21 cellular contexts compared by ENCODE assay signal in the genomic region with DNA sequence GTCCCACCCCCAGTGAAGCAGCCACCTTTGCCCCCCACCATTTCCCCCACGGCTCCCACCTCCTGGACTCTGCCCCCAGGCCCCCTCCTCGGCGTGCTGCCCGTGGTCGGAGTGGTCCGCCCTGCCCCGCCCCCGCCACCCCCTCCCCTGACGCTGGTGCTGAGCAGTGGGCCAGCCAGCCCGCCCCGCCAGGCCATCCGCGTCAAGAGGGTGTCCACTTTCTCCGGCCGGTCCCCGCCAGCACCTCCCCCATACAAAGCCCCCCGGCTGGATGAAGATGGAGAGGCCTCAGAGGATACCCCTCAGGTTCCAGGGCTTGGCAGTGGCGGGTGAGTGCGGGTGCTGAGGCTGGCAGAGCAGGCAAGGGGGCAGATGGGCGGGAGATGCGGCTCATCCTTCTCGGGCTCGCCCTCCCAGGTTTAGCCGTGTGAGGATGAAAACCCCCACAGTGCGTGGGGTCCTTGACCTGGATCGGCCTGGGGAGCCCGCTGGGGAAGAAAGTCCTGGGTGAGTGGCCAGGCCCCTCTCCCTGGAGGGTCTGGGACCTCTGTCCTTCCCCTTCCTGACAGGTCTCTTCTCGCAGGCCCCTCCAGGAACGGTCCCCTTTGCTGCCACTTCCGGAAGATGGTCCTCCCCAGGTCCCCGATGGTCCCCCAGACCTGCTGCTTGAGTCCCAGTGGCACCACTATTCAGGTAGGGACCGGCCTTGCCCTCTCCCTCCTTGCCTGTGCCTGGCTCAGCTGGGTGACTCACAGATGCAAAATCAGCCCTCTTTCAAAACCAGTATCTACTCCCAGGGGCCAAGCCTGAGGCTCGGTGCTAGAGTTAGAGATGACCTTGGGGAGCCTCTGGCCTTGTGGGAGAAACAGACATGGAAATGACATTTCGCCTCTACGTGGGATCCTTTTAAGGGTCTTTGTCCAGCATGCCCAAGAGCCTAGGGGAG. TPM values are rescaled to one million over a fixed set of nuclear protein-coding genes. Genes with fewer than 3 reads are reported as not detected.
A peak's percentile ranks its signal among the peaks of the same experiment; 100 is the strongest.
DNase-seq lines count a peak whose midpoint lies in the region; ATAC-seq and TF ChIP-seq lines count a peak whose summit lies in the region.
"Had no signal": no experiment of that assay in that cellular context is flagged by ENCODE, and none has a peak within 500 bp of the region (broad histone marks: within the 10 kb centered on the region; RNA-seq: fewer than 3 reads in every experiment).

No MANE protein-coding gene starts in this region.

- H3K4me2 ChIP-seq in BLaER1 (no peak overlapping the region), mesendoderm (ENCODE audit: low read length) (no peak overlapping the region)
- H3K4me2 ChIP-seq: PC-9 had no signal

- ATAC-seq in activated B cell treated with CpG ODN at 0.5 μM for 24 hours (ENCODE audit: low read depth) = peak; percentile 63
- ATAC-seq in left colon = no peak
- ATAC-seq: lower lobe of right lung had no signal

- H3K36me3 Mint-ChIP-seq in CD4-positive, alpha-beta memory T cell = peaks cover 37 to 69% of the 10 kb centered on the region in 2 donors
- peaks cover 85% of the 10 kb centered on the region for H3K36me3 Mint-ChIP-seq in activated B cell treated with CpG ODN at 0.5 μM for 24 hours (ENCODE audit: low read depth)
- peaks cover 78 to 97% of the 10 kb centered on the region in 2 donors for H3K36me3 Mint-ChIP-seq in CD14-positive monocyte

- no peaks in the 10 kb centered on the region for H3K79me1 ChIP-seq in mesendoderm (ENCODE audit: low read length)

- H3K56ac ChIP-seq in mesendoderm (ENCODE audit: low read length) = no peak overlapping the region

- no peak overlapping the region for H2AK5ac ChIP-seq in mesendoderm (ENCODE audit: low read length)

- intact Hi-C loops in CD4-positive, alpha-beta memory T cell (cut with micrococcal nuclease) = no loop called here
- intact Hi-C loops in activated B cell treated with CpG ODN at 0.5 μM for 24 hours (cut with micrococcal nuclease) (no loop called here), CD14-positive monocyte (cut with micrococcal nuclease) (no loop called here), left colon (cut with DNase I, micrococcal nuclease) (no loop called here)

- no peak overlapping the region for H4K8ac ChIP-seq in mesendoderm (ENCODE audit: low read depth, low read length)

- H3K4me1 ChIP-seq in BLaER1 = peaks cover 25% of the 10 kb centered on the region
- peaks cover 15% of the 10 kb centered on the region for H3K4me1 ChIP-seq in CD4-positive, alpha-beta memory T cell (ENCODE audit: insufficient read depth, low read length)
- H3K4me1 ChIP-seq in mesendoderm (ENCODE audit: control insufficient read depth, low read depth, low read length) = no peaks in the 10 kb centered on the region
- no peaks in the 10 kb centered on the region for H3K4me1 ChIP-seq in HAP-1
- H3K4me1 ChIP-seq: lower lobe of right lung, parathyroid adenoma had no signal

- H3K27ac Mint-ChIP-seq in CD4-positive, alpha-beta memory T cell = peak overlapping the region in 5 of 7 donors; percentile 42 to 75 (median 52)
- H3K27ac Mint-ChIP-seq in activated B cell treated with CpG ODN at 0.5 μM for 24 hours = peak overlapping the region; percentile 61
- peak overlapping the region in 2 of 7 donors; percentile 36 to 47 for H3K27ac Mint-ChIP-seq in CD14-positive monocyte

- CTCF ChIA-PET in CD4-positive, alpha-beta memory T cell (lab: Charles Lee; ENCODE audit: partially characterized antibody) = no interaction called here
- CTCF ChIA-PET in activated B cell treated with CpG ODN at 0.5 μM for 24 hours (lab: Charles Lee) = no interaction called here

- TF ChIP-seq CTCF in activated B cell treated with CpG ODN at 0.5 μM for 24 hours (IDR thresholded peaks at IDR 0.05) (no peak), CD14-positive monocyte (IDR thresholded peaks at IDR 0.05) (no peak)

- H2BK120ac ChIP-seq in mesendoderm (ENCODE audit: low read depth, low read length) = no peak overlapping the region

- H2BK15ac ChIP-seq in mesendoderm (replicated peaks; ENCODE audit: low read depth) = no peak overlapping the region

- peaks cover 6 to 26% (median 19%) of the 10 kb centered on the region in 4 donors for H3K4me1 Mint-ChIP-seq in CD4-positive, alpha-beta memory T cell
- H3K4me1 Mint-ChIP-seq in activated B cell treated with CpG ODN at 0.5 μM for 24 hours = peaks cover 24% of the 10 kb centered on the region
- H3K4me1 Mint-ChIP-seq in CD14-positive monocyte = no peaks in the 10 kb centered on the region
- H3K4me1 Mint-ChIP-seq: immature natural killer cell had no signal

- no peak overlapping the region for H3K23ac ChIP-seq in mesendoderm (ENCODE audit: low read length)

- DNase-seq in CD4-positive, alpha-beta memory T cell = peak in 1 of 5 donors; percentile 25
- DNase-seq in activated B cell treated with CpG ODN at 0.5 μM for 24 hours (no peak), iPS-NIHi11 (ENCODE audit: low spot score) (peak; percentile 11), mesendoderm (no peak), CD14-positive monocyte (ENCODE audit: low spot score) (no peak), HAP-1 (ENCODE audit: low spot score in 2 of 2) (no peak), left colon (no peak)
- DNase-seq: activated CD4-positive, CD25-positive, alpha-beta regulatory T cell treated with anti-CD3 and anti-CD28 coated beads, Interleukin-2, amount 50 U/mL, for 72 hours; AML-193; DMS 273 treated with DMSO at 0.1 percent for 48 hours; GDM1; head of caudate nucleus; immature natural killer cell; lower lobe of right lung; MV-4-11; NCI-H187; NCI-H226; PC-9 had no signal

- H3K36me3 ChIP-seq in BLaER1 = peaks cover 98% of the 10 kb centered on the region
- H3K36me3 ChIP-seq in CD4-positive, alpha-beta memory T cell (ENCODE audit: insufficient read depth, low read length) = peaks cover 64% of the 10 kb centered on the region
- H3K36me3 ChIP-seq in mesendoderm (ENCODE audit: control insufficient read depth, insufficient read depth, low read length) = peaks cover 20% of the 10 kb centered on the region
- peaks cover 95% of the 10 kb centered on the region for H3K36me3 ChIP-seq in HAP-1 (replicated peaks)

- no peaks in the 10 kb centered on the region for H3K27me3 ChIP-seq in BLaER1
- no peaks in the 10 kb centered on the region for H3K27me3 ChIP-seq in CD4-positive, alpha-beta memory T cell (ENCODE audit: insufficient read depth, low read length)
- H3K27me3 ChIP-seq in mesendoderm (ENCODE audit: insufficient read depth, low read length, poor library complexity) = no peaks in the 10 kb centered on the region
- H3K27me3 ChIP-seq in HAP-1 (ENCODE audit: low read depth) = no peaks in the 10 kb centered on the region

- WGBS in mesendoderm (ENCODE audit: extremely low coverage, insufficient coverage, low lambda C conversion rate) = no CpG with 5 or more reads among the region's 35 CpGs

- no peak overlapping the region for H4K5ac ChIP-seq in mesendoderm (ENCODE audit: low read length)

- POLR2A ChIA-PET in CD4-positive, alpha-beta memory T cell (lab: Charles Lee; ENCODE audit: partially characterized antibody) = interaction anchor here (0.6 to 4.2 kb wide), 4 partner anchors 11 to 71 kb away, joined by 3 to 13 read pairs (median 3); partner anchors contain the start of genes LIN37, PSENEN and U2AF1L4
- POLR2A ChIA-PET in activated B cell treated with CpG ODN at 0.5 μM for 24 hours (lab: Charles Lee) = interaction anchor here (1.3 to 1.5 kb wide), 2 partner anchors 7 to 14 kb away, joined by 3 to 5 read pairs; partner anchors contain the start of gene LIN37

- no peak overlapping the region for H3K18ac ChIP-seq in mesendoderm (ENCODE audit: low read length)

- no peaks in the 10 kb centered on the region for H3K27me3 Mint-ChIP-seq in CD4-positive, alpha-beta memory T cell
- H3K27me3 Mint-ChIP-seq in activated B cell treated with CpG ODN at 0.5 μM for 24 hours (no peaks in the 10 kb centered on the region), CD14-positive monocyte (ENCODE audit: low read depth in 3 of 3) (peaks cover 0 to 3% (median 0%) of the 10 kb centered on the region in 3 donors)

- H3K4ac ChIP-seq in mesendoderm (ENCODE audit: low read depth, low read length) = no peak overlapping the region

- H3K9me3 Mint-ChIP-seq in CD4-positive, alpha-beta memory T cell = no peaks in the 10 kb centered on the region
- H3K9me3 Mint-ChIP-seq in activated B cell treated with CpG ODN at 0.5 μM for 24 hours = no peaks in the 10 kb centered on the region
- no peaks in the 10 kb centered on the region for H3K9me3 Mint-ChIP-seq in CD14-positive monocyte
- H3K9me3 Mint-ChIP-seq: immature natural killer cell; T-helper 2 cell treated with Interferon-gamma antibody and Interleukin-4, amounts not matched to agents 5 μg/mL and 100 μg/mL, for 36 hours had no signal

- no peak overlapping the region for H3K4me3 Mint-ChIP-seq in CD4-positive, alpha-beta memory T cell
- H3K4me3 Mint-ChIP-seq in activated B cell treated with CpG ODN at 0.5 μM for 24 hours = no peak overlapping the region
- no peak overlapping the region for H3K4me3 Mint-ChIP-seq in CD14-positive monocyte
- H3K4me3 Mint-ChIP-seq: immature natural killer cell; T-helper 2 cell treated with Interferon-gamma antibody and Interleukin-4, amounts not matched to agents 5 μg/mL and 100 μg/mL, for 36 hours had no signal

- H3K9ac ChIP-seq in BLaER1 (0 out of 2 replicates have a peak overlapping the region, but pooled peaks have one; percentile 29), mesendoderm (ENCODE audit: low read length) (no peak overlapping the region)
- H3K9ac ChIP-seq: parathyroid adenoma had no signal

- no peak overlapping the region for H2BK5ac ChIP-seq in mesendoderm (ENCODE audit: low read length)

- H3K79me2 ChIP-seq in mesendoderm (ENCODE audit: control insufficient read depth, insufficient read depth, low read length) = no peaks in the 10 kb centered on the region

- in situ Hi-C loops in HAP-1 (cut with MboI; ENCODE audit: low sequenced_read_pairs) = no loop called here

- peaks cover 89% of the 10 kb centered on the region for H4K20me1 ChIP-seq in BLaER1

- H3K9me3 ChIP-seq in BLaER1 (no peaks in the 10 kb centered on the region), HAP-1 (no peaks in the 10 kb centered on the region)
- no peaks in the 10 kb centered on the region for H3K9me3 ChIP-seq in CD4-positive, alpha-beta memory T cell (ENCODE audit: control insufficient read depth in 1 of 2, low read length in 2 of 2)
- H3K9me3 ChIP-seq: lower lobe of right lung had no signal

- H3K27ac ChIP-seq in BLaER1 = no peak overlapping the region
- no peak overlapping the region for H3K27ac ChIP-seq in CD4-positive, alpha-beta memory T cell (ENCODE audit: low read depth, low read length)
- H3K27ac ChIP-seq in mesendoderm (ENCODE audit: low read depth, low read length) = no peak overlapping the region
- H3K27ac ChIP-seq: lower lobe of right lung, parathyroid adenoma, PC-9 had no signal

- H3K4me3 ChIP-seq in BLaER1 (no peak overlapping the region), mesendoderm (ENCODE audit: low read length) (no peak overlapping the region), HAP-1 (no peak overlapping the region)
- no peak overlapping the region for H3K4me3 ChIP-seq in CD4-positive, alpha-beta memory T cell (ENCODE audit: low read length in 2 of 2)
- H3K4me3 ChIP-seq: lower lobe of right lung, PC-9 had no signal

RNA-seq across cellular contexts. Expression of gene IGFLR1, which starts 8.8 kb away (rescaled TPM):
- 100 to 1,000 TPM; 119 to 124 TPM for total RNA-seq in CD4-positive, alpha-beta memory T cell
- polyA plus RNA-seq in CD4-positive, alpha-beta memory T cell = 10 to 100 TPM; 93.9 to 99.5 TPM
- 130 and 133 TPM in 2 replicates for total RNA-seq in activated B cell treated with CpG ODN at 0.5 μM for 24 hours
- polyA plus RNA-seq in mesendoderm (2013, experiment 1 of 2) = 6.2 TPM
- 5.7 TPM for polyA plus RNA-seq in mesendoderm (2013, experiment 2 of 2)
- 100 to 1,000 TPM; 119 to 144 TPM for polyA plus RNA-seq in CD14-positive monocyte
- 1 to 10 TPM; 4.1 to 7.7 TPM for total RNA-seq in left colon

RNA-seq across cellular contexts. Expression of gene U2AF1L4, which starts 11.8 kb away (rescaled TPM):
- 10 to 100 TPM; 60.5 to 65.2 TPM for total RNA-seq in CD4-positive, alpha-beta memory T cell
- 10 to 100 TPM; 48.7 to 50.9 TPM for polyA plus RNA-seq in CD4-positive, alpha-beta memory T cell
- total RNA-seq in activated B cell treated with CpG ODN at 0.5 μM for 24 hours (41.0 and 46.1 TPM in 2 replicates), left colon (10 to 100 TPM; 14.5 to 17.3 TPM)
- 13.7 TPM for polyA plus RNA-seq in mesendoderm (2013, experiment 1 of 2)
- polyA plus RNA-seq in mesendoderm (2013, experiment 2 of 2) = 14.2 TPM
- 1 to 10 TPM; 6.2 to 8.7 TPM for polyA plus RNA-seq in CD14-positive monocyte

RNA-seq across cellular contexts. Expression of gene PSENEN, which starts 12.0 kb away (rescaled TPM):
- total RNA-seq in CD4-positive, alpha-beta memory T cell = 10 to 100 TPM; 27.2 TPM
- 10 to 100 TPM; 84.6 to 89.9 TPM for polyA plus RNA-seq in CD4-positive, alpha-beta memory T cell
- total RNA-seq in activated B cell treated with CpG ODN at 0.5 μM for 24 hours (45.0 and 45.6 TPM in 2 replicates), left colon (10 to 100 TPM; 82.2 to 86.0 TPM)
- polyA plus RNA-seq in mesendoderm (2013, experiment 1 of 2) = 90.9 TPM
- polyA plus RNA-seq in mesendoderm (2013, experiment 2 of 2) = 84.3 TPM
- 100 to 1,000 TPM; 129 to 149 TPM for polyA plus RNA-seq in CD14-positive monocyte

RNA-seq across cellular contexts. Expression of gene LIN37, which starts 14.9 kb away (rescaled TPM):
- 10 to 100 TPM; 26.3 to 29.4 TPM for total RNA-seq in CD4-positive, alpha-beta memory T cell
- 10 to 100 TPM in 1 of 2 donors, 1 to 10 TPM in 1; 8.3 to 13.3 TPM for polyA plus RNA-seq in CD4-positive, alpha-beta memory T cell
- total RNA-seq in activated B cell treated with CpG ODN at 0.5 μM for 24 hours (12.2 and 14.3 TPM in 2 replicates), left colon (1 to 10 TPM; 5.9 to 6.1 TPM)
- polyA plus RNA-seq in mesendoderm (2013, experiment 1 of 2) = 2.7 TPM
- 3.4 TPM for polyA plus RNA-seq in mesendoderm (2013, experiment 2 of 2)
- polyA plus RNA-seq in CD14-positive monocyte = 1 to 10 TPM; 5.6 to 7.2 TPM

RNA-seq across cellular contexts. Expression of gene KMT2B, which starts 15.7 kb away (rescaled TPM):
- 10 to 100 TPM; 83.4 to 84.3 TPM for total RNA-seq in CD4-positive, alpha-beta memory T cell
- 1 to 10 TPM in 1 of 2 donors, not detected in 1; 2.8 TPM for polyA plus RNA-seq in CD4-positive, alpha-beta memory T cell
- total RNA-seq in activated B cell treated with CpG ODN at 0.5 μM for 24 hours (65.6 and 65.8 TPM in 2 replicates), left colon (10 to 100 TPM; 34.8 to 40.1 TPM)
- polyA plus RNA-seq in mesendoderm (2013, experiment 1 of 2) = 13.9 TPM
- polyA plus RNA-seq in mesendoderm (2013, experiment 2 of 2) = 13.0 TPM
- polyA plus RNA-seq in CD14-positive monocyte = under 1 TPM; 0.32 to 0.65 TPM

Comparison
In these comparisons a context has a peak if more than half of its experiments do, and no peak if none do; other contexts are left out.
1. RNA of gene IGFLR1, which starts 8.8 kb away (total RNA-seq): 130 to 133 TPM in activated B cell treated with CpG ODN at 0.5 μM for 24 hours and 119 to 124 TPM in CD4-positive, alpha-beta memory T cell; 4.1 to 7.7 TPM in left colon; every median in the first group is over 10 times any median in the second.